ENCODE assay signal across 8 cellular contexts in the genomic region with DNA sequence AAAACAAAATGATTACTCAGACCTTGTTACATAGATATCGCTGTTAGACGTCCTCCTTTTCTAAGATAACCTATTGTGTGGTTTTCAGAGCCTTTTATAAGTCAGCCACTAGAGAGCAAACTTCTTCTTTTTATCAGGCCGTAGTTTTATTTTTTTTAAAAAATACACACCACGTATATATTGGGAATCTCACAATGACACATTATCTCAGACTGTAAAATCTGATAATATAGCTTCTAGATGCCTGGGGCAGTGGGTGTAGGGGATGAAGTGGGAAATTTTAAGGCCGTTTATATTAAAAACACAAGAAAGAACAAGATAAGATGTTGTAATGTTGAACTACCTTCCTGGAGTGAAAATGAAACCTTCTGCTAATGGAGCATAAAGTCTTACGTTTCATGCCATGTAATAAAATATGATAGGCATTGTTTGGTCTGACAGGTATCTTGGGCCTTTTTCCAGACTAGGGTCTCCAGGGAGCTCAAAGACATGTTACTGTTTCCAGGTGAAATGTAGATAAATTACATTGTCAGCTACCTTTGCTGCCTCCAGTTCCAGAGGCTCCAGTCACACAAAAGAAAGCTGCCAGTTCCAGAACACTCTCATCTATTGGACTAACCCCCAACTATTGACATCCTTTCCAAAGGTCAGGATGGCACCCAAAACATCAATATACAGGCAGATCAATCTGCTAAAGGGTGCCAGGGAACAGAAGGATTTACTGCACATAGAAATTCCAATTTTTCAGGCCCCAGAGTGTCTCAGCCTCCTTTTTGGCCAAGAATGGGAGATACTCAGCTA.
DNase-seq lines count a peak whose midpoint lies in the region; ATAC-seq, FAIRE-seq and TF ChIP-seq lines count a peak whose summit lies in the region.

No MANE protein-coding gene starts in this region.

- H3K4me3 Mint-ChIP-seq in activated naive CD8-positive, alpha-beta T cell, result peak overlapping the region; percentile 90
- H3K4me3 Mint-ChIP-seq in stimulated activated naive B cell treated with anti-CD40 and anti-IgM and Interleukin-4, amounts not matched to agents 10 μg/mL and 1 μg/mL and 100 μg/mL, for 72 hours, result peak overlapping the region; percentile 83 to 87

- DNase-seq in AG20443 (ENCODE audit: low spot score) (peak; percentile 17), GM13977 (ENCODE audit: low spot score) (peak; percentile 43), NCI-H2107 (lab: John Stamatoyannopoulos, UW) (peak; percentile 59), ecto neural progenitor cell (ENCODE audit: low spot score) (no peak)
- DNase-seq in stimulated activated naive B cell treated with anti-CD40 and anti-IgM and Interleukin-4, amounts not matched to agents 10 μg/mL and 1 μg/mL and 100 μg/mL, for 72 hours, result no peak

- peak overlapping the region; percentile 70 for H3K27ac Mint-ChIP-seq in activated naive CD8-positive, alpha-beta T cell
- peak overlapping the region; percentile 93 for H3K27ac Mint-ChIP-seq in stimulated activated naive B cell treated with anti-CD40 and anti-IgM and Interleukin-4, amounts not matched to agents 10 μg/mL and 1 μg/mL and 100 μg/mL, for 72 hours

- peak; percentile 52 for TF ChIP-seq CTCF in GM13977 (IDR thresholded peaks at IDR 0.05; ENCODE audit: extremely low read depth, insufficient read depth, missing control alignments)

- H3K36me3 Mint-ChIP-seq in activated naive CD8-positive, alpha-beta T cell, result no peaks in the 10 kb centered on the region
- no peaks in the 10 kb centered on the region for H3K36me3 Mint-ChIP-seq in stimulated activated naive B cell treated with anti-CD40 and anti-IgM and Interleukin-4, amounts not matched to agents 10 μg/mL and 1 μg/mL and 100 μg/mL, for 72 hours

- peak; percentile 66 for ATAC-seq in HG02943 (IDR thresholded peaks at IDR 0.05; ENCODE audit: low read depth, unreplicated experiment)
- peak; percentile 86 to 88 for ATAC-seq in stimulated activated naive B cell treated with anti-CD40 and anti-IgM and Interleukin-4, amounts not matched to agents 10 μg/mL and 1 μg/mL and 100 μg/mL, for 72 hours (replicated peaks)

- in situ Hi-C loops in GM13977 (cut with MboI; ENCODE audit: low pct_unique_long_range_greater_than_20kb, low sequenced_read_pairs, unreplicated experiment), result loop anchor here (5.0 to 25.0 kb wide), 3 partner anchors 90 to 655 kb away; no protein-coding TSS in a partner anchor

- peak; percentile 98 for FAIRE-seq in islet of Langerhans (lab: Jason Lieb, UNC)

- H3K27me3 Mint-ChIP-seq in activated naive CD8-positive, alpha-beta T cell, result peaks cover 1% of the 10 kb centered on the region
- peaks cover 0 to 5% of the 10 kb centered on the region in 2 donors for H3K27me3 Mint-ChIP-seq in stimulated activated naive B cell treated with anti-CD40 and anti-IgM and Interleukin-4, amounts not matched to agents 10 μg/mL and 1 μg/mL and 100 μg/mL, for 72 hours

- no peaks in the 10 kb centered on the region for H3K9me3 Mint-ChIP-seq in activated naive CD8-positive, alpha-beta T cell (ENCODE audit: low read depth)
- H3K9me3 Mint-ChIP-seq in stimulated activated naive B cell treated with anti-CD40 and anti-IgM and Interleukin-4, amounts not matched to agents 10 μg/mL and 1 μg/mL and 100 μg/mL, for 72 hours, result no peaks in the 10 kb centered on the region

- peaks cover 12% of the 10 kb centered on the region for H3K4me1 Mint-ChIP-seq in activated naive CD8-positive, alpha-beta T cell (ENCODE audit: low read depth)
- H3K4me1 Mint-ChIP-seq in stimulated activated naive B cell treated with anti-CD40 and anti-IgM and Interleukin-4, amounts not matched to agents 10 μg/mL and 1 μg/mL and 100 μg/mL, for 72 hours, result peaks cover 1 to 16% of the 10 kb centered on the region in 2 donors

Comparison
In these comparisons a context has a peak if more than half of its experiments do, and no peak if none do; other contexts are left out.
1. DNase-seq: peak in AG20443 (single experiment), GM13977 (single experiment) and NCI-H2107 (single experiment); none in stimulated activated naive B cell treated with anti-CD40 and anti-IgM and Interleukin-4, amounts not matched to agents 10 μg/mL and 1 μg/mL and 100 μg/mL, for 72 hours (single experiment) and ecto neural progenitor cell (single experiment).